13 cellular contexts compared by ENCODE assay signal in the genomic region with DNA sequence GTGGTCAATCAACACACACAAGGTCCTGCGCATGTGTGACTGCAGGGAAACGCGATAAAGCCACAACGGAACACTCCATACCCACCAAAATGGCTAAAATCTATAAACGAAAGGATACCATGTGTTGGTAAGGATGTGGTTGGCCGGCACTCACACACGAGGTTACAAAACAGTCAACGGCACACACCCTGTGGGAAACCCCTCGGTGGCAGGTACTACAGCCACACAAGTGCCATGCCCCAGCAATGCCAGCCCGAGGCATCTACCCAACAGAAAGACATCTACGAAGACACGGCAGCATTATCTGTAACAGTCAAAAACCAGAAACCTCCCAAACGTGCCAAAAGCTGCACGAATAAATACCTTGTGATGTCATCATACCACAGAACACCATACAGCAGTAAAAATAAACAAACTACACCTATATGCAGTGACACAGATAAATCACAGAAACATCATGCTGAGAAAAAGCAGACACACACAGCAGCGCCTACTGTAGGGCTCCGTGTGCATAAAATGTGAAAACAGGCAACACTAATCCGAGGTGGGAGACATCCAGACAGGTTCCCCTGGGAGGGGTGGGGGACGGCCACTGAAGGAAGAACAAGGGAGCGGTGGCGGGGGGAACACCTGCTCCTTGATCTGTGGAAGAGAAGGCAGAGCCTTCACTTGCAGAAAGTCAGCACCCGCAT. TPM values are rescaled to one million over a fixed set of nuclear protein-coding genes. Genes with fewer than 3 reads are reported as not detected.
DNase-seq lines count a peak whose midpoint lies in the region; ATAC-seq and TF ChIP-seq lines count a peak whose summit lies in the region.
"Had no signal": no experiment of that assay in that cellular context is flagged by ENCODE, and none has a peak within 500 bp of the region (broad histone marks: within the 10 kb centered on the region; RNA-seq: fewer than 3 reads in every experiment).

No MANE protein-coding gene starts in this region.

- H3K9me3 Mint-ChIP-seq in T-helper 1 cell treated with Interleukin-12 subunit alpha and Interleukin-12 subunit beta and Interleukin-4 antibody, amounts not matched to agents 30 μg/mL and 1 μg/mL, for 36 hours: no peaks in the 10 kb centered on the region
- H3K9me3 Mint-ChIP-seq in chondrocyte (ENCODE audit: low read depth): no peaks in the 10 kb centered on the region
- no peaks in the 10 kb centered on the region for H3K9me3 Mint-ChIP-seq in stimulated activated effector memory CD8-positive, alpha-beta T cell treated with anti-CD3 and anti-CD28 coated beads, Interleukin-12 subunit alpha, Interleukin-12 subunit beta, amount 100 ng/mL, for 72 hours
- no peaks in the 10 kb centered on the region for H3K9me3 Mint-ChIP-seq in MCF 10A (ENCODE audit: unreplicated experiment)

- peaks cover 16% of the 10 kb centered on the region for H3K36me3 Mint-ChIP-seq in T-helper 1 cell treated with Interleukin-12 subunit alpha and Interleukin-12 subunit beta and Interleukin-4 antibody, amounts not matched to agents 30 μg/mL and 1 μg/mL, for 36 hours (ENCODE audit: low read depth)
- H3K36me3 Mint-ChIP-seq in chondrocyte (ENCODE audit: low read depth) (no peaks in the 10 kb centered on the region), MCF 10A (ENCODE audit: insufficient read depth, unreplicated experiment) (no peaks in the 10 kb centered on the region)
- H3K36me3 Mint-ChIP-seq in stimulated activated effector memory CD8-positive, alpha-beta T cell treated with anti-CD3 and anti-CD28 coated beads, Interleukin-12 subunit alpha, Interleukin-12 subunit beta, amount 100 ng/mL, for 72 hours: no peaks in the 10 kb centered on the region

- CTCF ChIA-PET in MCF 10A (lab: Yijun Ruan, JAX): no interaction called here

- no peaks in the 10 kb centered on the region for H3K27me3 Mint-ChIP-seq in T-helper 1 cell treated with Interleukin-12 subunit alpha and Interleukin-12 subunit beta and Interleukin-4 antibody, amounts not matched to agents 30 μg/mL and 1 μg/mL, for 36 hours (ENCODE audit: low read depth)
- no peaks in the 10 kb centered on the region for H3K27me3 Mint-ChIP-seq in chondrocyte (ENCODE audit: low read depth)
- no peaks in the 10 kb centered on the region for H3K27me3 Mint-ChIP-seq in MCF 10A (ENCODE audit: insufficient read depth, unreplicated experiment)

- DNase-seq in activated CD8-positive, alpha-beta memory T cell treated with anti-CD3 and anti-CD28 coated beads for 4 hours (ENCODE audit: low read depth in 2 of 2): peak; percentile 6 to 11
- no peak for DNase-seq in activated CD8-positive, alpha-beta memory T cell treated with anti-CD3 and anti-CD28 coated beads, Interleukin-2, amount 50 U/mL, for 4 hours
- DNase-seq in chondrocyte (ENCODE audit: low spot score) (peak; percentile 50), NCI-H128 (lab: John Stamatoyannopoulos, UW; ENCODE audit: unreplicated experiment) (no peak), putamen (ENCODE audit: low spot score) (no peak), MCF 10A (ENCODE audit: unreplicated experiment) (no peak)
- peak in 1 of 2 donors; percentile 62 for DNase-seq in stimulated activated effector memory CD8-positive, alpha-beta T cell treated with anti-CD3 and anti-CD28 coated beads, Interleukin-12 subunit alpha, Interleukin-12 subunit beta, amount 100 ng/mL, for 72 hours (ENCODE audit: low spot score in 2 of 2)
- DNase-seq: dermis blood vessel endothelial cell, hypothalamus, left ventricle myocardium superior, NCI-H1092 treated with DMSO at 0.1 percent for 48 hours had no signal

- intact Hi-C loops in MCF 10A (cut with micrococcal nuclease): no loop called here

- POLR2A ChIA-PET in MCF 10A (lab: Yijun Ruan, JAX): no interaction called here

- H3K27ac Mint-ChIP-seq in T-helper 1 cell treated with Interleukin-12 subunit alpha and Interleukin-12 subunit beta and Interleukin-4 antibody, amounts not matched to agents 30 μg/mL and 1 μg/mL, for 36 hours: peak overlapping the region; percentile 75
- H3K27ac Mint-ChIP-seq in chondrocyte (ENCODE audit: unreplicated experiment): no peak overlapping the region
- no peak overlapping the region for H3K27ac Mint-ChIP-seq in stimulated activated effector memory CD8-positive, alpha-beta T cell treated with anti-CD3 and anti-CD28 coated beads, Interleukin-12 subunit alpha, Interleukin-12 subunit beta, amount 100 ng/mL, for 72 hours
- no peak overlapping the region for H3K27ac Mint-ChIP-seq in MCF 10A (ENCODE audit: low read depth, unreplicated experiment)

- H3K4me1 Mint-ChIP-seq in T-helper 1 cell treated with Interleukin-12 subunit alpha and Interleukin-12 subunit beta and Interleukin-4 antibody, amounts not matched to agents 30 μg/mL and 1 μg/mL, for 36 hours (ENCODE audit: low read depth): peaks cover 31% of the 10 kb centered on the region
- H3K4me1 Mint-ChIP-seq in chondrocyte (ENCODE audit: low read depth) (peaks cover 2% of the 10 kb centered on the region), MCF 10A (ENCODE audit: insufficient read depth, unreplicated experiment) (no peaks in the 10 kb centered on the region)
- peaks cover 35% of the 10 kb centered on the region for H3K4me1 Mint-ChIP-seq in stimulated activated effector memory CD8-positive, alpha-beta T cell treated with anti-CD3 and anti-CD28 coated beads, Interleukin-12 subunit alpha, Interleukin-12 subunit beta, amount 100 ng/mL, for 72 hours

- no peak for TF ChIP-seq CTCF in chondrocyte (IDR thresholded peaks at IDR 0.05)
- no peak for TF ChIP-seq CTCF in MCF 10A (IDR thresholded peaks at IDR 0.05; ENCODE audit: unreplicated experiment)

- ATAC-seq in stimulated activated effector memory CD8-positive, alpha-beta T cell treated with anti-CD3 and anti-CD28 coated beads, Interleukin-12 subunit alpha, Interleukin-12 subunit beta, amount 100 ng/mL, for 72 hours: peak; percentile 94
- ATAC-seq: left ventricle myocardium superior, Panc1 had no signal

- no TSS peak for BruUV-seq in MCF 10A (replicated peaks; lab: Mats Ljungman, UMichigan)

- no peak overlapping the region for H3K4me3 Mint-ChIP-seq in T-helper 1 cell treated with Interleukin-12 subunit alpha and Interleukin-12 subunit beta and Interleukin-4 antibody, amounts not matched to agents 30 μg/mL and 1 μg/mL, for 36 hours
- no peak overlapping the region for H3K4me3 Mint-ChIP-seq in chondrocyte (ENCODE audit: unreplicated experiment)
- H3K4me3 Mint-ChIP-seq in stimulated activated effector memory CD8-positive, alpha-beta T cell treated with anti-CD3 and anti-CD28 coated beads, Interleukin-12 subunit alpha, Interleukin-12 subunit beta, amount 100 ng/mL, for 72 hours: peak overlapping the region; percentile 51
- H3K4me3 Mint-ChIP-seq in MCF 10A (ENCODE audit: unreplicated experiment): no peak overlapping the region

RNA-seq across cellular contexts. Expression of gene HDAC4, which starts 36.7 kb away (rescaled TPM):
- total RNA-seq in chondrocyte (16.4 to 27.0 TPM (median 22.3 TPM) in 3 replicates), MCF 10A (2022) (21.8 and 23.8 TPM in 2 replicates)

Comparison
In these comparisons a context has a peak if more than half of its experiments do, and no peak if none do; other contexts are left out.
1. DNase-seq: peak in activated CD8-positive, alpha-beta memory T cell treated with anti-CD3 and anti-CD28 coated beads for 4 hours (2 of 2) and chondrocyte (single experiment); none in activated CD8-positive, alpha-beta memory T cell treated with anti-CD3 and anti-CD28 coated beads, Interleukin-2, amount 50 U/mL, for 4 hours (single experiment), NCI-H128 (single experiment), putamen (single experiment) and MCF 10A (single experiment).